Comparison of ENCODE assay signal across 1 cellular context in the genomic region with DNA sequence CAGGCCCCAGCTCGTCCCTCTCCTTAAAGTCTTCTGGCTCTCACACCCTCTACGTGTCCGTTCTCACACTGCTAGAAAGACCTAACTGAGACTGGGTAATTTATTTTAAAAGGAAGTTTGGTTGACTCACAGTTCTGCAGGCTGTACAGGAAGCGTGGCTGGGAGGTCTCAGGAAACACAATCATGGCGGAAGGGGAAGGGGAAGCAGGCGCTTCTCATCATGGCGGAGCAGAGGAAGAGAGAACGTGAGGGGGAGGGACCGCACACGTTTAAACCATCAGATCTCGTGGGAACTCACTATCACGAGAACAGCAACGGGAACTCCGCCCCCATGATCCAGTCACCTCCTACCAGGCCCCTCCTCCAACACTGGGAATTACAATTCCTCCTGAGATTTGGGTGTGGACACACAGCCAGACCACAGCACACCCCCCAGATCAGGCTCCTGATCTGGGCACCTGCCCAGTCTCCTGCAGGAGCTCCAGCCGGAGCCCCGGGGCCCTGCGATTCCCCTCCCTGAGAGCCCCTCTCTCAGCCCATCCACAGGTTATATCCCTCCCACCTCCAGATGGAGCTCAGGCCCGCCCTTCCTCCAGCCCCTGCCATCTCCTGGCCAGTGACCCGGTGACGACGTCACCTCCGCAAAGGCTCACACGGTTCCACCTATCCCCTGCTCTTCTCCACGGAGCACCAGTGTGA.
A peak's percentile ranks its signal among the peaks of the same experiment; 100 is the strongest.
TF ChIP-seq lines count a peak whose summit lies in the region.

No MANE protein-coding gene starts in this region.

TF ChIP-seq in K562, 482 proteins besides CTCF, POLR2A, EP300 and RAD21 (continued from another document and continues in another):
- TF ChIP-seq, protein P1, sequence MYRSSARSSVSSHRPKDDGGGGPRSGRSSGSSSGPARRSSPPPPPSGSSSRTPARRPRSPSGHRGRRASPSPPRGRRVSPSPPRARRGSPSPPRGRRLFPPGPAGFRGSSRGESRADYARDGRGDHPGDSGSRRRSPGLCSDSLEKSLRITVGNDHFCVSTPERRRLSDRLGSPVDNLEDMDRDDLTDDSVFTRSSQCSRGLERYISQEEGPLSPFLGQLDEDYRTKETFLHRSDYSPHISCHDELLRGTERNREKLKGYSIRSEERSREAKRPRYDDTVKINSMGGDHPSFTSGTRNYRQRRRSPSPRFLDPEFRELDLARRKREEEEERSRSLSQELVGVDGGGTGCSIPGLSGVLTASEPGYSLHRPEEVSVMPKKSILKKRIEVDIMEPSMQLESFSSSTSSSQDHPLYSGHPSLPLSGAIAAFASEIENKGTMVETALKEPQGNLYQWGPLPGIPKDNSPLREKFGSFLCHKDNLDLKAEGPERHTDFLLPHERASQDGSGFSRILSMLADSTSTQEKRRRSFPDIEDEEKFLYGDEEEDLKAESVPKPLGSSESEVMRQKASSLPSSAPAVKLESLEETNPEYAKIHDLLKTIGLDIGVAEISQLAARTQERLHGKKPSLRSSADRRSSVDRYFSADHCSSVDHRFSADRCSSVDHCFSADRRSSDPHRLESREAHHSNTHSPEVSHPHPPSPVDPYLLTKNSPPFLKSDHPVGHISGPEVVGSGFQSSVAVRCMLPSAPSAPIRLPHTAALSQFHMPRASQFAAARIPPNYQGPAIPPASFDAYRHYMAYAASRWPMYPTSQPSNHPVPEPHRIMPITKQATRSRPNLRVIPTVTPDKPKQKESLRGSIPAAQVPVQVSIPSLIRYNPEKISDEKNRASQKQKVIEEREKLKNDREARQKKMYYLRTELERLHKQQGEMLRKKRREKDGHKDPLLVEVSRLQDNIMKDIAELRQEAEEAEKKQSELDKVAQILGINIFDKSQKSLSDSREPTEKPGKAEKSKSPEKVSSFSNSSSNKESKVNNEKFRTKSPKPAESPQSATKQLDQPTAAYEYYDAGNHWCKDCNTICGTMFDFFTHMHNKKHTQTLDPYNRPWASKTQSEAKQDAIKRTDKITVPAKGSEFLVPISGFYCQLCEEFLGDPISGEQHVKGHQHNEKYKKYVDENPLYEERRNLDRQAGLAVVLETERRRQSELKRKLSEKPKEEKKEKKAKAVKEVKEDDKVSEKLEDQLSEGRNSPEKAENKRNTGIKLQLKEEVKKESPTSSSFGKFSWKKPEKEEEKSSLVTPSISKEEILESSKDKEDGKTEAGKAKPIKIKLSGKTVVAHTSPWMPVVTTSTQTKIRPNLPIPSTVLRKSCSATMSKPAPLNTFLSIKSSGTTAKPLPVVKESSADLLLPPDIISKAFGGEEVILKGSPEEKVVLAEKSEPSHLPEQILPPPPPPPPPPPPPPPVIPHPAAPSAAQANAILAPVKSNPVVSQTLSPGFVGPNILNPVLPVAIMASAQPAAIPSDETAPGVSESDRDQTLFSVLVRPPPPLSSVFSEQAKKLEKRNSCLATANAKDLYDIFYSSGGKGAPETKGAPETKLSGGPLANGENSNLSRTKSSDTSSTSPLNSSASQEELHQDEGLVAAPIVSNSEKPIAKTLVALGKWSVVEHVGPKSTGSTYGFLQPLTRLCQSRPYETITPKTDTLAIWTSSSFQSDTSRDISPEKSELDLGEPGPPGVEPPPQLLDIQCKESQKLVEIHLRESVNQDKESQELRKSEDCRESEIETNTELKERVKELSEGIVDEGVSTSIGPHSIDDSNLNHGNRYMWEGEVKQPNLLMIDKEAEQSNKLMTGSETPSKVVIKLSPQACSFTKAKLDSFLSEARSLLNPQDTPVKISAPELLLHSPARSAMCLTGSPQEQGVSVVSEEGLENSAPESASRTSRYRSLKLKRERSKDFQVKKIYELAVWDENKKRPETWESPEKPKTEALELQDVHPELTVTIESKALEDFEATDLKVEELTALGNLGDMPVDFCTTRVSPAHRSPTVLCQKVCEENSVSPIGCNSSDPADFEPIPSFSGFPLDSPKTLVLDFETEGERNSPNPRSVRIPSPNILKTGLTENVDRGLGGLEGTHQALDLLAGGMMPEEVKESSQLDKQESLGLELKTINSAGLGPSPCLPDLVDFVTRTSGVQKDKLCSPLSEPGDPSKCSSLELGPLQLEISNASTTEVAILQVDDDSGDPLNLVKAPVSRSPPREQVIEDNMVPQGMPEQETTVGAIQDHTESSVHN (IDR thresholded peaks at IDR 0.05; ENCODE audit: borderline replicate concordance in 1 of 2, low read depth in 1 of 2) = no peak
- no peak for TF ChIP-seq PTBP1 (IDR thresholded peaks at IDR 0.05; ENCODE audit: low read depth, low read length)
- TF ChIP-seq FOXA1 (IDR thresholded peaks at IDR 0.05; ENCODE audit: borderline replicate concordance) = no peak
- TF ChIP-seq, protein P2, sequence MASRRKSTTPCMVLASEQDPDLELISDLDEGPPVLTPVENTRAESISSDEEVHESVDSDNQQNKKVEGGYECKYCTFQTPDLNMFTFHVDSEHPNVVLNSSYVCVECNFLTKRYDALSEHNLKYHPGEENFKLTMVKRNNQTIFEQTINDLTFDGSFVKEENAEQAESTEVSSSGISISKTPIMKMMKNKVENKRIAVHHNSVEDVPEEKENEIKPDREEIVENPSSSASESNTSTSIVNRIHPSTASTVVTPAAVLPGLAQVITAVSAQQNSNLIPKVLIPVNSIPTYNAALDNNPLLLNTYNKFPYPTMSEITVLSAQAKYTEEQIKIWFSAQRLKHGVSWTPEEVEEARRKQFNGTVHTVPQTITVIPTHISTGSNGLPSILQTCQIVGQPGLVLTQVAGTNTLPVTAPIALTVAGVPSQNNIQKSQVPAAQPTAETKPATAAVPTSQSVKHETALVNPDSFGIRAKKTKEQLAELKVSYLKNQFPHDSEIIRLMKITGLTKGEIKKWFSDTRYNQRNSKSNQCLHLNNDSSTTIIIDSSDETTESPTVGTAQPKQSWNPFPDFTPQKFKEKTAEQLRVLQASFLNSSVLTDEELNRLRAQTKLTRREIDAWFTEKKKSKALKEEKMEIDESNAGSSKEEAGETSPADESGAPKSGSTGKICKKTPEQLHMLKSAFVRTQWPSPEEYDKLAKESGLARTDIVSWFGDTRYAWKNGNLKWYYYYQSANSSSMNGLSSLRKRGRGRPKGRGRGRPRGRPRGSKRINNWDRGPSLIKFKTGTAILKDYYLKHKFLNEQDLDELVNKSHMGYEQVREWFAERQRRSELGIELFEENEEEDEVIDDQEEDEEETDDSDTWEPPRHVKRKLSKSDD (conservative IDR thresholded peaks at IDR 0.05; ENCODE audit: low read length) = peak; percentile 89
- no peak for TF ChIP-seq ZNF133 (CRISPR knock-in tag; IDR thresholded peaks at IDR 0.05)
- TF ChIP-seq, protein P3, sequence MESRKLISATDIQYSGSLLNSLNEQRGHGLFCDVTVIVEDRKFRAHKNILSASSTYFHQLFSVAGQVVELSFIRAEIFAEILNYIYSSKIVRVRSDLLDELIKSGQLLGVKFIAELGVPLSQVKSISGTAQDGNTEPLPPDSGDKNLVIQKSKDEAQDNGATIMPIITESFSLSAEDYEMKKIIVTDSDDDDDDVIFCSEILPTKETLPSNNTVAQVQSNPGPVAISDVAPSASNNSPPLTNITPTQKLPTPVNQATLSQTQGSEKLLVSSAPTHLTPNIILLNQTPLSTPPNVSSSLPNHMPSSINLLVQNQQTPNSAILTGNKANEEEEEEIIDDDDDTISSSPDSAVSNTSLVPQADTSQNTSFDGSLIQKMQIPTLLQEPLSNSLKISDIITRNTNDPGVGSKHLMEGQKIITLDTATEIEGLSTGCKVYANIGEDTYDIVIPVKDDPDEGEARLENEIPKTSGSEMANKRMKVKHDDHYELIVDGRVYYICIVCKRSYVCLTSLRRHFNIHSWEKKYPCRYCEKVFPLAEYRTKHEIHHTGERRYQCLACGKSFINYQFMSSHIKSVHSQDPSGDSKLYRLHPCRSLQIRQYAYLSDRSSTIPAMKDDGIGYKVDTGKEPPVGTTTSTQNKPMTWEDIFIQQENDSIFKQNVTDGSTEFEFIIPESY (CRISPR knock-in tag; IDR thresholded peaks at IDR 0.05) = no peak
- TF ChIP-seq ZNF23 (CRISPR knock-in tag; IDR thresholded peaks at IDR 0.05) = no peak
- TF ChIP-seq, protein P4, sequence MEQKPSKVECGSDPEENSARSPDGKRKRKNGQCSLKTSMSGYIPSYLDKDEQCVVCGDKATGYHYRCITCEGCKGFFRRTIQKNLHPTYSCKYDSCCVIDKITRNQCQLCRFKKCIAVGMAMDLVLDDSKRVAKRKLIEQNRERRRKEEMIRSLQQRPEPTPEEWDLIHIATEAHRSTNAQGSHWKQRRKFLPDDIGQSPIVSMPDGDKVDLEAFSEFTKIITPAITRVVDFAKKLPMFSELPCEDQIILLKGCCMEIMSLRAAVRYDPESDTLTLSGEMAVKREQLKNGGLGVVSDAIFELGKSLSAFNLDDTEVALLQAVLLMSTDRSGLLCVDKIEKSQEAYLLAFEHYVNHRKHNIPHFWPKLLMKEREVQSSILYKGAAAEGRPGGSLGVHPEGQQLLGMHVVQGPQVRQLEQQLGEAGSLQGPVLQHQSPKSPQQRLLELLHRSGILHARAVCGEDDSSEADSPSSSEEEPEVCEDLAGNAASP (IDR thresholded peaks at IDR 0.05) = no peak
- TF ChIP-seq NR2C1 (IDR thresholded peaks at IDR 0.05) = no peak
- no peak for TF ChIP-seq NR2C1 (tag; IDR thresholded peaks at IDR 0.05)
- TF ChIP-seq RFX5 (IDR thresholded peaks at IDR 0.05; ENCODE audit: low read depth, low read length) = no peak
- no peak for TF ChIP-seq CSDE1 (IDR thresholded peaks at IDR 0.05)
- no peak for TF ChIP-seq ZNF507 (tag; conservative IDR thresholded peaks at IDR 0.05)
- TF ChIP-seq, protein P5, sequence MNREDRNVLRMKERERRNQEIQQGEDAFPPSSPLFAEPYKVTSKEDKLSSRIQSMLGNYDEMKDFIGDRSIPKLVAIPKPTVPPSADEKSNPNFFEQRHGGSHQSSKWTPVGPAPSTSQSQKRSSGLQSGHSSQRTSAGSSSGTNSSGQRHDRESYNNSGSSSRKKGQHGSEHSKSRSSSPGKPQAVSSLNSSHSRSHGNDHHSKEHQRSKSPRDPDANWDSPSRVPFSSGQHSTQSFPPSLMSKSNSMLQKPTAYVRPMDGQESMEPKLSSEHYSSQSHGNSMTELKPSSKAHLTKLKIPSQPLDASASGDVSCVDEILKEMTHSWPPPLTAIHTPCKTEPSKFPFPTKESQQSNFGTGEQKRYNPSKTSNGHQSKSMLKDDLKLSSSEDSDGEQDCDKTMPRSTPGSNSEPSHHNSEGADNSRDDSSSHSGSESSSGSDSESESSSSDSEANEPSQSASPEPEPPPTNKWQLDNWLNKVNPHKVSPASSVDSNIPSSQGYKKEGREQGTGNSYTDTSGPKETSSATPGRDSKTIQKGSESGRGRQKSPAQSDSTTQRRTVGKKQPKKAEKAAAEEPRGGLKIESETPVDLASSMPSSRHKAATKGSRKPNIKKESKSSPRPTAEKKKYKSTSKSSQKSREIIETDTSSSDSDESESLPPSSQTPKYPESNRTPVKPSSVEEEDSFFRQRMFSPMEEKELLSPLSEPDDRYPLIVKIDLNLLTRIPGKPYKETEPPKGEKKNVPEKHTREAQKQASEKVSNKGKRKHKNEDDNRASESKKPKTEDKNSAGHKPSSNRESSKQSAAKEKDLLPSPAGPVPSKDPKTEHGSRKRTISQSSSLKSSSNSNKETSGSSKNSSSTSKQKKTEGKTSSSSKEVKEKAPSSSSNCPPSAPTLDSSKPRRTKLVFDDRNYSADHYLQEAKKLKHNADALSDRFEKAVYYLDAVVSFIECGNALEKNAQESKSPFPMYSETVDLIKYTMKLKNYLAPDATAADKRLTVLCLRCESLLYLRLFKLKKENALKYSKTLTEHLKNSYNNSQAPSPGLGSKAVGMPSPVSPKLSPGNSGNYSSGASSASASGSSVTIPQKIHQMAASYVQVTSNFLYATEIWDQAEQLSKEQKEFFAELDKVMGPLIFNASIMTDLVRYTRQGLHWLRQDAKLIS (CRISPR knock-in tag; IDR thresholded peaks at IDR 0.05) = no peak
- TF ChIP-seq ZNF165 (CRISPR knock-in tag; IDR thresholded peaks at IDR 0.05; ENCODE audit: borderline replicate concordance) = no peak
- TF ChIP-seq ZNF134 (CRISPR knock-in tag; conservative IDR thresholded peaks at IDR 0.05) = no peak
- TF ChIP-seq, protein P6, sequence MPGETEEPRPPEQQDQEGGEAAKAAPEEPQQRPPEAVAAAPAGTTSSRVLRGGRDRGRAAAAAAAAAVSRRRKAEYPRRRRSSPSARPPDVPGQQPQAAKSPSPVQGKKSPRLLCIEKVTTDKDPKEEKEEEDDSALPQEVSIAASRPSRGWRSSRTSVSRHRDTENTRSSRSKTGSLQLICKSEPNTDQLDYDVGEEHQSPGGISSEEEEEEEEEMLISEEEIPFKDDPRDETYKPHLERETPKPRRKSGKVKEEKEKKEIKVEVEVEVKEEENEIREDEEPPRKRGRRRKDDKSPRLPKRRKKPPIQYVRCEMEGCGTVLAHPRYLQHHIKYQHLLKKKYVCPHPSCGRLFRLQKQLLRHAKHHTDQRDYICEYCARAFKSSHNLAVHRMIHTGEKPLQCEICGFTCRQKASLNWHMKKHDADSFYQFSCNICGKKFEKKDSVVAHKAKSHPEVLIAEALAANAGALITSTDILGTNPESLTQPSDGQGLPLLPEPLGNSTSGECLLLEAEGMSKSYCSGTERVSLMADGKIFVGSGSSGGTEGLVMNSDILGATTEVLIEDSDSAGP (CRISPR knock-in tag; IDR thresholded peaks at IDR 0.05) = no peak
- no peak for TF ChIP-seq SNRNP70 (optimal IDR thresholded peaks at IDR 0.05; ENCODE audit: low read depth, low read length)
- TF ChIP-seq ZNF699 (CRISPR knock-in tag; IDR thresholded peaks at IDR 0.05; ENCODE audit: insufficient replicate concordance) = no peak
- TF ChIP-seq MEF2A (IDR thresholded peaks at IDR 0.05; ENCODE audit: control insufficient read depth, low read depth, low read length) = no peak
- TF ChIP-seq EGR1 (conservative IDR thresholded peaks at IDR 0.05) = peak; percentile 71
- no peak for TF ChIP-seq TEAD4 (IDR thresholded peaks at IDR 0.05; ENCODE audit: low read length)
- TF ChIP-seq TEAD4 (CRISPR knock-in tag; IDR thresholded peaks at IDR 0.05; ENCODE audit: borderline replicate concordance) = no peak
- TF ChIP-seq TEAD2 (tag; IDR thresholded peaks at IDR 0.05) = no peak
- peak; percentile 19; the same call in 1 of the 2 replicates for TF ChIP-seq MYBL2 (IDR thresholded peaks at IDR 0.05; ENCODE audit: low read depth)
- TF ChIP-seq MYBL2 (CRISPR knock-in tag; IDR thresholded peaks at IDR 0.05; ENCODE audit: borderline replicate concordance) = no peak
- TF ChIP-seq ZFX (CRISPR knock-in tag; IDR thresholded peaks at IDR 0.05) = peak; percentile 51
- TF ChIP-seq, protein P7, sequence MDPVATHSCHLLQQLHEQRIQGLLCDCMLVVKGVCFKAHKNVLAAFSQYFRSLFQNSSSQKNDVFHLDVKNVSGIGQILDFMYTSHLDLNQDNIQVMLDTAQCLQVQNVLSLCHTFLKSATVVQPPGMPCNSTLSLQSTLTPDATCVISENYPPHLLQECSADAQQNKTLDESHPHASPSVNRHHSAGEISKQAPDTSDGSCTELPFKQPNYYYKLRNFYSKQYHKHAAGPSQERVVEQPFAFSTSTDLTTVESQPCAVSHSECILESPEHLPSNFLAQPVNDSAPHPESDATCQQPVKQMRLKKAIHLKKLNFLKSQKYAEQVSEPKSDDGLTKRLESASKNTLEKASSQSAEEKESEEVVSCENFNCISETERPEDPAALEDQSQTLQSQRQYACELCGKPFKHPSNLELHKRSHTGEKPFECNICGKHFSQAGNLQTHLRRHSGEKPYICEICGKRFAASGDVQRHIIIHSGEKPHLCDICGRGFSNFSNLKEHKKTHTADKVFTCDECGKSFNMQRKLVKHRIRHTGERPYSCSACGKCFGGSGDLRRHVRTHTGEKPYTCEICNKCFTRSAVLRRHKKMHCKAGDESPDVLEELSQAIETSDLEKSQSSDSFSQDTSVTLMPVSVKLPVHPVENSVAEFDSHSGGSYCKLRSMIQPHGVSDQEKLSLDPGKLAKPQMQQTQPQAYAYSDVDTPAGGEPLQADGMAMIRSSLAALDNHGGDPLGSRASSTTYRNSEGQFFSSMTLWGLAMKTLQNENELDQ (CRISPR knock-in tag; IDR thresholded peaks at IDR 0.05; ENCODE audit: borderline replicate concordance) = no peak
- peak; percentile 94 for TF ChIP-seq EP400 (IDR thresholded peaks at IDR 0.05)
- TF ChIP-seq ILK (tag; IDR thresholded peaks at IDR 0.05; ENCODE audit: borderline replicate concordance, low read depth) = no peak
- no peak for TF ChIP-seq LARP7 (IDR thresholded peaks at IDR 0.05)
